In genomic region chr10:103632247-103632642, GRCh38 we compare ENCODE assay signal across 21 cellular contexts.
DNase-seq lines count a peak whose midpoint lies in the region; ATAC-seq and TF ChIP-seq lines count a peak whose summit lies in the region.
"Had no signal": no experiment of that assay in that cellular context is flagged by ENCODE, and none has a peak within 500 bp of the region (broad histone marks: within the 10 kb centered on the region; RNA-seq: fewer than 3 reads in every experiment).

No MANE protein-coding gene starts in this region.

- peaks cover 3% of the 10 kb centered on the region for H3K27me3 Mint-ChIP-seq in HFFc6 (ENCODE audit: insufficient read depth)
- H3K27me3 Mint-ChIP-seq: B cell; CD4-positive, alpha-beta memory T cell; IgD-negative memory B cell had no signal

- ATAC-seq in left ventricle myocardium superior = peak; percentile 27
- ATAC-seq in right cardiac atrium = peak in 1 of 2 donors; percentile 31
- no peak for ATAC-seq in GM18517 (IDR thresholded peaks at IDR 0.05; ENCODE audit: unreplicated experiment)

- H3K4me3 ChIP-seq in left ventricle myocardium inferior = no peak overlapping the region
- no peak overlapping the region for H3K4me3 ChIP-seq in right cardiac atrium (ENCODE audit: low read length)
- H3K4me3 ChIP-seq in thymus (ENCODE audit: low read length) = no peak overlapping the region
- H3K4me3 ChIP-seq: SJSA1 had no signal

- no peak overlapping the region for H3K27ac ChIP-seq in left ventricle myocardium inferior (replicated peaks)
- no peak overlapping the region for H3K27ac ChIP-seq in right cardiac atrium (ENCODE audit: low read length)
- peak overlapping the region; percentile 34 for H3K27ac ChIP-seq in thymus (ENCODE audit: low read depth)
- H3K27ac ChIP-seq: SJSA1 had no signal

- DNase-seq in left ventricle myocardium superior (peak; percentile 30), left ventricle myocardium inferior (no peak), HFFc6 (no peak), right cardiac atrium (peak in 2 of 3 donors; percentile 36 to 52), NCI-H69 (lab: John Stamatoyannopoulos, UW) (no peak)
- DNase-seq in stimulated activated CD4-positive, alpha-beta T cell treated with anti-CD3 and anti-CD28 coated beads, Interleukin-4, amount 100 ng/mL, for 1 hour = no peak
- DNase-seq: CD4-positive, alpha-beta memory T cell; DMS79; HCEC 1CT; Kasumi-1; MM.1S; NCI-H1105; NCI-H1930; NCI-H526 treated with DMSO at 0.1 percent for 48 hours; OCI-M1; RPMI8226 had no signal

- peak overlapping the region; percentile 38 for H3K27ac Mint-ChIP-seq in HFFc6
- H3K27ac Mint-ChIP-seq: B cell, IgD-negative memory B cell had no signal

- intact Hi-C loops in left ventricle myocardium superior (cut with micrococcal nuclease) = no loop called here
- intact Hi-C loops in left ventricle myocardium inferior (cut with micrococcal nuclease) = no loop called here
- intact Hi-C loops in right cardiac atrium (cut with DNase I) = no loop called here

- TF ChIP-seq CTCF in left ventricle myocardium inferior (IDR thresholded peaks at IDR 0.05; ENCODE audit: borderline replicate concordance) (no peak), HFFc6 (IDR thresholded peaks at IDR 0.05) (no peak)

- H3K9me3 Mint-ChIP-seq in HFFc6 = no peaks in the 10 kb centered on the region
- H3K9me3 Mint-ChIP-seq: CD4-positive, alpha-beta memory T cell; IgD-negative memory B cell had no signal

- H3K27me3 ChIP-seq in left ventricle myocardium inferior (ENCODE audit: low read depth) (no peaks in the 10 kb centered on the region), right cardiac atrium (ENCODE audit: control insufficient read depth, insufficient read depth) (no peaks in the 10 kb centered on the region), thymus (ENCODE audit: control insufficient read depth, insufficient read depth) (no peaks in the 10 kb centered on the region)
- H3K27me3 ChIP-seq: SJSA1 had no signal

- H3K4me1 ChIP-seq in left ventricle myocardium inferior (peaks cover 40% of the 10 kb centered on the region), right cardiac atrium (ENCODE audit: control insufficient read depth, insufficient read depth, low read length) (peaks cover 3% of the 10 kb centered on the region), thymus (ENCODE audit: control insufficient read depth, insufficient read depth, low read length) (no peaks in the 10 kb centered on the region)
- H3K4me1 ChIP-seq: SJSA1 had no signal

- H3K4me3 Mint-ChIP-seq in HFFc6 = no peak overlapping the region
- H3K4me3 Mint-ChIP-seq: B cell; CD4-positive, alpha-beta memory T cell; IgD-negative memory B cell had no signal

- peaks cover 24% of the 10 kb centered on the region for H3K36me3 Mint-ChIP-seq in HFFc6 (ENCODE audit: low read depth)
- H3K36me3 Mint-ChIP-seq: IgD-negative memory B cell had no signal

- no peaks in the 10 kb centered on the region for H3K9me3 ChIP-seq in left ventricle myocardium inferior (replicated peaks)
- H3K9me3 ChIP-seq in right cardiac atrium (ENCODE audit: control insufficient read depth, low read length) = no peaks in the 10 kb centered on the region
- H3K9me3 ChIP-seq in thymus (ENCODE audit: control insufficient read depth) = no peaks in the 10 kb centered on the region
- H3K9me3 ChIP-seq: SJSA1 had no signal

- H3K4me1 Mint-ChIP-seq in HFFc6 (ENCODE audit: low read depth) = peaks cover 26% of the 10 kb centered on the region
- H3K4me1 Mint-ChIP-seq: B cell, IgD-negative memory B cell had no signal

- H3K36me3 ChIP-seq in left ventricle myocardium inferior (peaks cover 24% of the 10 kb centered on the region), thymus (ENCODE audit: control insufficient read depth, insufficient read depth) (no peaks in the 10 kb centered on the region)

- 58% methylated on average over 7 of the region's 7 CpGs for WGBS in right cardiac atrium
- 78% methylated on average over 7 of the region's 7 CpGs for WGBS in thymus

Comparison
In these comparisons a context has a peak if more than half of its experiments do, and no peak if none do; other contexts are left out.
1. DNase-seq: peak in left ventricle myocardium superior (single experiment) and right cardiac atrium (2 of 3); none in left ventricle myocardium inferior (single experiment), HFFc6 (single experiment), NCI-H69 (single experiment) and stimulated activated CD4-positive, alpha-beta T cell treated with anti-CD3 and anti-CD28 coated beads, Interleukin-4, amount 100 ng/mL, for 1 hour (single experiment).